ENCODE assay signal across 16 cellular contexts in genomic region chr16:72811188-72811720, GRCh38.
"Had no signal": no experiment of that assay in that cellular context is flagged by ENCODE, and none has a peak within 500 bp of the region (broad histone marks: within the 10 kb centered on the region; RNA-seq: fewer than 3 reads in every experiment).

No MANE protein-coding gene starts in this region.

- H3K27ac ChIP-seq: esophagus squamous epithelium, foreskin keratinocyte, hepatocyte, lower lobe of right lung, neural progenitor cell, pancreas, sigmoid colon, skin epidermis, stomach, thoracic aorta had no signal

- DNase-seq: effector memory CD8-positive, alpha-beta T cell; esophagus squamous epithelium; foreskin keratinocyte; left colon; lower lobe of right lung; occipital lobe; pancreas; sigmoid colon; stimulated activated naive CD4-positive, alpha-beta T cell; stomach; substantia nigra had no signal

- H3K9me3 ChIP-seq: esophagus squamous epithelium, lower lobe of right lung, pancreas, sigmoid colon, stomach, thoracic aorta had no signal

- ATAC-seq: effector memory CD8-positive, alpha-beta T cell; foreskin keratinocyte; left colon; lower lobe of right lung; natural killer cell treated with Interleukin-12 subunit alpha and Interleukin-12 subunit beta and Interleukin-15 and Interleukin-18, amount 100 ng/mL, for 72 hours had no signal

- H3K4me2 ChIP-seq: hepatocyte, neural progenitor cell had no signal

- H3K9ac ChIP-seq: neural progenitor cell had no signal

- H3K27me3 ChIP-seq: esophagus squamous epithelium, foreskin keratinocyte, hepatocyte, neural progenitor cell, pancreas, sigmoid colon, stomach had no signal

- H3K4me3 ChIP-seq: esophagus squamous epithelium, hepatocyte, lower lobe of right lung, neural progenitor cell, pancreas, sigmoid colon, skin epidermis, stomach, thoracic aorta had no signal

- H2AFZ ChIP-seq: hepatocyte, neural progenitor cell had no signal

- H3K4me1 ChIP-seq: esophagus squamous epithelium, foreskin keratinocyte, lower lobe of right lung, sigmoid colon had no signal

- H3K36me3 ChIP-seq: neural progenitor cell had no signal
